ENCODE assay signal across 14 cellular contexts in the genomic region with DNA sequence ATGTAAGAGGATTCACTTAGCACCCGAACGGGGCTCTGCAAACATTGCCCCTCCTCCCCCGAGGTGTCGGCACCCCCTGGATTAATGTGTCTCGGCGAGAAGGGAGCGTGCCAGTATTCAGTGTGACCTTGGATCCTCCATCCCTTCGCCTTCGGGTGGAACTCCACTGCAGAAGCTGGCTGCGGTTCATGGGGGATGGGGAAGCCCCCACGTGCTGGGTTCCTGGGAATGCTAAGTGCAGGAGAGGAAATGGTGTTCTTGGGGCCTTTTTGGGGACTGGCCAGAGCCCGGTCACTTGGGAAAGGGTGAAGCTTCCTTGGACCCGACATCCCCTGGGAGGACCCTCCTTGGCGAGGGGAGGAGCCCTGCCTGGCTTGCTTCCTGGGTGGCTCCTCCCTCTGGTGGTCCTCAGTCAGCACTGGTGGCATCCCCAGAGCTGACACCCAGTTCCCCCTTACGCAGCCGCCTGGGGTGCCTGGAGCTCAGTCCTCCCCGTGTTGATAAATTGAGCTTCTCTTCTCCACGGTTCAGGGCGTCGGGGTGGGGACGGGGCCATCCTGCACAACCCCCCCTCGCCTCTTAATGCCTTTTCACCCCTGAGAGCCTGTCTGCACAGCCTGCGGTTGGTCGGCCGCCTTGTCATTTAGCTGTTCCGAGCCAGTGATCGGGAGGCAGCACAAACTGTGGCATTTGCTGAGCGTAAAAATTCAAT. TPM values are rescaled to one million over a fixed set of nuclear protein-coding genes. Genes with fewer than 3 reads are reported as not detected.
DNase-seq lines count a peak whose midpoint lies in the region; ATAC-seq, FAIRE-seq and TF ChIP-seq lines count a peak whose summit lies in the region.
"Had no signal": no experiment of that assay in that cellular context is flagged by ENCODE, and none has a peak within 500 bp of the region (broad histone marks: within the 10 kb centered on the region; RNA-seq: fewer than 3 reads in every experiment).

No MANE protein-coding gene starts in this region.

- TF ChIP-seq RAD21 in GM12878 (IDR thresholded peaks at IDR 0.05; ENCODE audit: insufficient read depth, low read depth, low read length) = no peak

- no peaks in the 10 kb centered on the region for H3K27me3 ChIP-seq in HAP-1 (ENCODE audit: low read depth)
- H3K27me3 ChIP-seq in GM12878 (replicated peaks in 1 of 2; ENCODE audit: control insufficient read depth in 2 of 2, insufficient read depth in 2 of 2, low read length in 1 of 2) = no peaks in the 10 kb centered on the region
- H3K27me3 ChIP-seq in muscle layer of colon (ENCODE audit: control insufficient read depth in 1 of 2, insufficient read depth in 2 of 2, low read length in 2 of 2) = no peaks in the 10 kb centered on the region
- H3K27me3 ChIP-seq: cardiac muscle cell, Peyer's patch had no signal

- no peak for TF ChIP-seq EP300 in GM12878 (IDR thresholded peaks at IDR 0.05; ENCODE audit: borderline replicate concordance in 1 of 2, control insufficient read depth in 1 of 2, low read depth in 2 of 2, low read length in 2 of 2)

- H2AFZ ChIP-seq in GM12878 (ENCODE audit: control insufficient read depth, low read depth, low read length) = no peak overlapping the region

- RAD21 ChIA-PET in GM12878 (lab: Charles Lee; ENCODE audit: unreplicated experiment) = interaction anchor here (1.4 kb wide), 1 partner anchor 13 kb away, joined by 3 read pairs; no protein-coding TSS in a partner anchor

- FAIRE-seq in GM12878 (lab: Jason Lieb, UNC) = no peak

- SMC1A ChIA-PET in GM12878 (lab: Charles Lee; ENCODE audit: uncharacterized antibody, unreplicated experiment) = interaction anchor here (1.7 kb wide), 1 partner anchor 14 kb away, joined by 5 read pairs; no protein-coding TSS in a partner anchor

- H3K9me3 ChIP-seq in HAP-1 (no peaks in the 10 kb centered on the region), GM12878 (replicated peaks; ENCODE audit: control insufficient read depth, insufficient read depth, low read length) (no peaks in the 10 kb centered on the region), muscle layer of colon (ENCODE audit: low read length) (no peaks in the 10 kb centered on the region)
- H3K9me3 ChIP-seq: Peyer's patch had no signal

- in situ Hi-C loops in HAP-1 (cut with MboI; ENCODE audit: low sequenced_read_pairs) (no loop called here), GM12878 (cut with MboI) (no loop called here)

- peaks cover 30% of the 10 kb centered on the region for H3K79me2 ChIP-seq in GM12878 (ENCODE audit: control insufficient read depth, insufficient read depth, low read length)

- H3K4me1 ChIP-seq in HAP-1 (peaks cover 69% of the 10 kb centered on the region), GM12878 (ENCODE audit: control insufficient read depth, insufficient read depth, low read length) (no peaks in the 10 kb centered on the region), muscle layer of colon (ENCODE audit: insufficient read depth, low read length) (peaks cover 89% of the 10 kb centered on the region)

- H3K36me3 ChIP-seq in HAP-1 (replicated peaks) = no peaks in the 10 kb centered on the region; the same call in 1 of the 2 replicates
- H3K36me3 ChIP-seq in GM12878 (ENCODE audit: control insufficient read depth in 2 of 2, insufficient read depth in 2 of 2, low read length in 1 of 2) = peaks cover 0 to 11% of the 10 kb centered on the region in 2 experiments; a peak in 2 of 4 replicates
- no peaks in the 10 kb centered on the region for H3K36me3 ChIP-seq in muscle layer of colon (ENCODE audit: insufficient read depth, low read length)
- H3K36me3 ChIP-seq: cardiac muscle cell, Peyer's patch had no signal

- peak overlapping the region; percentile 5; the same call in 1 of the 2 replicates for H3K4me3 ChIP-seq in HAP-1
- no peak overlapping the region for H3K4me3 ChIP-seq in GM12878
- no peak overlapping the region for H3K4me3 ChIP-seq in muscle layer of colon (ENCODE audit: low read depth in 1 of 2, low read length in 2 of 2)
- H3K4me3 ChIP-seq: cardiac muscle cell, Peyer's patch had no signal

- 76% methylated on average over 24 of the region's 28 CpGs for WGBS in GM12878 (ENCODE audit: insufficient coverage, insufficient replicate concordance, low lambda C conversion rate, missing lambda C conversion rate)

- no peak for ATAC-seq in GM12878
- ATAC-seq in HG03159 (IDR thresholded peaks at IDR 0.05; ENCODE audit: unreplicated experiment) = no peak
- ATAC-seq in esophagus mucosa = no peak
- ATAC-seq: stimulated activated memory B cell treated with anti-CD40 and anti-IgM and Interleukin-4, amounts not matched to agents 10 μg/mL and 1 μg/mL and 100 μg/mL, for 72 hours had no signal

- DNase-seq in AG08395 (ENCODE audit: low spot score) (peak; percentile 61), HAP-1 (ENCODE audit: low spot score in 2 of 2) (peak in 1 of 2 experiments; percentile 64), GM12878 (ENCODE audit: low read depth, low spot score) (no peak), foreskin melanocyte (no peak), SKM-1 (lab: John Stamatoyannopoulos, UW; ENCODE audit: unreplicated experiment) (no peak)
- DNase-seq: activated CD4-positive, alpha-beta T cell treated with anti-CD3 and anti-CD28 coated beads, Interleukin-2, amount 50 U/mL, for 48 hours; activated effector memory CD4-positive, alpha-beta T cell treated with Interleukin-2 at 50 U/mL for 16 hours; Peyer's patch; stimulated activated CD4-positive, alpha-beta T cell treated with anti-CD3 and anti-CD28 coated beads, Interleukin-2, amount 100 ng/mL, for 48 hours had no signal

- no peak overlapping the region for H3K4me2 ChIP-seq in GM12878 (ENCODE audit: control insufficient read depth, insufficient read depth)

- no peak for TF ChIP-seq CTCF in GM12878 (IDR thresholded peaks at IDR 0.05 in 2 of 3, conservative IDR thresholded peaks at IDR 0.05 in 1 of 3; ENCODE audit: control insufficient read depth in 2 of 3, extremely low read depth in 1 of 3, insufficient read depth in 1 of 3, low read depth in 3 of 3, low read length in 3 of 3)

- TF ChIP-seq POLR2A in GM12878 (IDR thresholded peaks at IDR 0.05; ENCODE audit: low read depth, low read length) = no peak

- H3K27ac ChIP-seq in GM12878 (ENCODE audit: control insufficient read depth, insufficient read depth) = no peak overlapping the region
- H3K27ac ChIP-seq in muscle layer of colon (ENCODE audit: low read depth, low read length) = peak overlapping the region; percentile 48
- H3K27ac ChIP-seq: cardiac muscle cell, Peyer's patch had no signal

- CTCF ChIA-PET in GM12878 (lab: Yijun Ruan, JAX) = no interaction called here

- no peak overlapping the region for H3K9ac ChIP-seq in GM12878 (ENCODE audit: control insufficient read depth, insufficient read depth, low read length)
- no peak overlapping the region for H3K9ac ChIP-seq in muscle layer of colon (ENCODE audit: low read length)

- POLR2A ChIA-PET in GM12878 (lab: Charles Lee) = no interaction called here

- H4K20me1 ChIP-seq in GM12878 (ENCODE audit: control insufficient read depth, insufficient read depth) = peaks cover 13% of the 10 kb centered on the region

- BruUV-seq in GM12878 (replicated peaks; lab: Mats Ljungman, UMichigan) = no TSS peak

- intact Hi-C loops in GM12878 (cut with micrococcal nuclease; ENCODE audit: unreplicated experiment) = no loop called here

TF ChIP-seq in GM12878, 131 proteins besides CTCF, POLR2A, EP300 and RAD21:
- TF ChIP-seq PKNOX1 (IDR thresholded peaks at IDR 0.05) (peak; percentile 51), SIX5 (IDR thresholded peaks at IDR 0.05; ENCODE audit: low read depth, low read length, severe bottlenecking) (no peak)
- TF ChIP-seq, protein P1, sequence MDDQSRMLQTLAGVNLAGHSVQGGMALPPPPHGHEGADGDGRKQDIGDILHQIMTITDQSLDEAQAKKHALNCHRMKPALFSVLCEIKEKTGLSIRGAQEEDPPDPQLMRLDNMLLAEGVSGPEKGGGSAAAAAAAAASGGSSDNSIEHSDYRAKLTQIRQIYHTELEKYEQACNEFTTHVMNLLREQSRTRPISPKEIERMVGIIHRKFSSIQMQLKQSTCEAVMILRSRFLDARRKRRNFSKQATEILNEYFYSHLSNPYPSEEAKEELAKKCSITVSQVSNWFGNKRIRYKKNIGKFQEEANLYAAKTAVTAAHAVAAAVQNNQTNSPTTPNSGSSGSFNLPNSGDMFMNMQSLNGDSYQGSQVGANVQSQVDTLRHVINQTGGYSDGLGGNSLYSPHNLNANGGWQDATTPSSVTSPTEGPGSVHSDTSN (IDR thresholded peaks at IDR 0.05; ENCODE audit: insufficient replicate concordance, low read depth, low read length) = peak; percentile 54

RNA-seq across cellular contexts. Expression of gene GSE1, which starts 30.8 kb away (rescaled TPM):
- 259 and 283 TPM in 2 replicates for total RNA-seq in GM12878 (2013; cell fraction: nucleolus; rRNA removed)
- total RNA-seq in GM12878 (2014; rRNA removed) (19.1 and 19.2 TPM in 2 replicates), GM12878 (2014; rRNA removed; fragmentation: Illumina TruSeq; extraction: Trizol) (11.9 and 12.3 TPM in 2 replicates), GM12878 (2021) (49.8 and 58.7 TPM in 2 replicates), esophagus mucosa (23.9 TPM)
- polyA plus RNA-seq in GM12878 (2011; ENCODE audit: low read depth) = 11.7 TPM
- polyA plus RNA-seq in GM12878 (2011; rRNA removed) (16.1 and 19.8 TPM in 2 replicates), GM12878 (2014; fragmentation: Illumina TruSeq; extraction: Trizol) (27.1 and 31.1 TPM in 2 replicates), GM12878 (2014; fragmentation: Nextera tagmentation; extraction: Ambion mirVana) (1 to 10 TPM; 4.6 to 5.1 TPM), GM12878 (2014; rRNA removed) (26.8 and 28.1 TPM in 2 replicates), GM12878 (2016; fragmentation: Nextera tagmentation; extraction: Ambion mirVana) (10 to 100 TPM; 14.6 to 17.3 TPM)
- 15.1 and 20.5 TPM in 2 replicates for polyA plus RNA-seq in GM12878 (2011; cell fraction: cytosol; rRNA removed)
- polyA plus RNA-seq in GM12878 (2011; cell fraction: nucleus; rRNA removed) = 112 and 143 TPM in 2 replicates
- 23.5 and 23.9 TPM in 2 replicates for polyA plus RNA-seq in GM12878 (2012)
- polyA minus RNA-seq in GM12878 (2011; rRNA and poly(A)+ RNA removed) = 22.6 and 35.7 TPM in 2 replicates
- polyA minus RNA-seq in GM12878 (2011; cell fraction: cytosol; rRNA and poly(A)+ RNA removed) = 19.0 and 21.0 TPM in 2 replicates
- polyA minus RNA-seq in GM12878 (2011; cell fraction: nucleus; rRNA and poly(A)+ RNA removed) = 33.7 and 54.0 TPM in 2 replicates
